In the genomic region with DNA sequence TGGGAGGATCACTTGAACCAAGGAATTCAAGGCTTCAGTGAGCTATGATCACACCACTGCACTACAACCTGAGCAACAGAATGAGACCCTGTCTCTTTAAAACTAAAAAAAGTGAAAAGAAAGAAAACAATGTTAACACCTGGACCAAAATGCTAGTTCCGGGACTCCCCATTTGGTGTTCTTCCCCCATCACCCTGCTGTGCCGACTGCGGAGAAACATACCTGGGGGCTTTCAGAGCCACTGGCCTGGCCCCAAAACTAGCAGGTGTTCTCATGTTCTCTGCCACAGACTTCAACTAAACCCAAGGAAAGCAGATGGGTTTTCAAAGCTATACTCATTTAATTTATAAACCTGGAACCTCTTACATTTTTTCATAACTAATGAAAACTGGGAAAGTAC, we compare ENCODE assay signal across 25 cellular contexts.
"Had no signal": no experiment of that assay in that cellular context is flagged by ENCODE, and none has a peak within 500 bp of the region (broad histone marks: within the 10 kb centered on the region; RNA-seq: fewer than 3 reads in every experiment).

No MANE protein-coding gene starts in this region.

- H3K36me3 ChIP-seq: esophagus muscularis mucosa, neutrophil, pancreas, right lobe of liver, suprapubic skin, vagina had no signal

- DNase-seq: dermis blood vessel endothelial cell; effector memory CD4-positive, alpha-beta T cell; foreskin keratinocyte; hypothalamus; kidney; mesenchymal stem cell; mucosa of descending colon; naive B cell; pancreas; right lobe of liver; stimulated activated CD4-positive, alpha-beta T cell treated with anti-CD3 and anti-CD28 coated beads, Interleukin-12 subunit alpha, Interleukin-12 subunit beta, amount 100 ng/mL, for 4 hours; stimulated activated CD4-positive, alpha-beta T cell treated with anti-CD3 and anti-CD28 coated beads, Interleukin-1b, Interleukin-23, amount 100 ng/mL, for 48 hours; stimulated activated CD4-positive, alpha-beta T cell treated with anti-CD3 and anti-CD28 coated beads, Interleukin-4, amount 100 ng/mL, for 1 hour; stimulated activated CD8-positive, alpha-beta memory T cell treated with anti-CD3 and anti-CD28 coated beads, Interleukin-4, amount 100 ng/mL, for 48 hours; stimulated activated naive CD4-positive, alpha-beta T cell; stimulated activated naive CD8-positive, alpha-beta T cell treated with anti-CD3 and anti-CD28 coated beads, Interleukin-15, amount 100 ng/mL, for 72 hours; trophoblast cell had no signal

- H3K27ac ChIP-seq: coronary artery, esophagus muscularis mucosa, foreskin keratinocyte, neutrophil, pancreas, right lobe of liver, suprapubic skin, vagina had no signal

- H3K9me3 ChIP-seq: esophagus muscularis mucosa, mucosa of descending colon, neutrophil, pancreas, right lobe of liver, suprapubic skin, vagina had no signal

- H3K4me3 ChIP-seq: coronary artery, esophagus muscularis mucosa, mucosa of descending colon, pancreas, right lobe of liver, smooth muscle cell, suprapubic skin, vagina had no signal

- H3K4me2 ChIP-seq: smooth muscle cell had no signal

- H3K27me3 ChIP-seq: esophagus muscularis mucosa, foreskin keratinocyte, neutrophil, pancreas, right lobe of liver, suprapubic skin, vagina had no signal

- ATAC-seq: foreskin keratinocyte; left lobe of liver; mucosa of descending colon; natural killer cell treated with Interleukin-12 subunit alpha and Interleukin-12 subunit beta and Interleukin-15 and Interleukin-18, amount 100 ng/mL, for 72 hours; pancreas; right lobe of liver; stimulated activated naive CD8-positive, alpha-beta T cell treated with anti-CD3 and anti-CD28 coated beads, Interleukin-15, amount 100 ng/mL, for 72 hours had no signal
